Comparison of ENCODE assay signal across 1 cellular context in the genomic region with DNA sequence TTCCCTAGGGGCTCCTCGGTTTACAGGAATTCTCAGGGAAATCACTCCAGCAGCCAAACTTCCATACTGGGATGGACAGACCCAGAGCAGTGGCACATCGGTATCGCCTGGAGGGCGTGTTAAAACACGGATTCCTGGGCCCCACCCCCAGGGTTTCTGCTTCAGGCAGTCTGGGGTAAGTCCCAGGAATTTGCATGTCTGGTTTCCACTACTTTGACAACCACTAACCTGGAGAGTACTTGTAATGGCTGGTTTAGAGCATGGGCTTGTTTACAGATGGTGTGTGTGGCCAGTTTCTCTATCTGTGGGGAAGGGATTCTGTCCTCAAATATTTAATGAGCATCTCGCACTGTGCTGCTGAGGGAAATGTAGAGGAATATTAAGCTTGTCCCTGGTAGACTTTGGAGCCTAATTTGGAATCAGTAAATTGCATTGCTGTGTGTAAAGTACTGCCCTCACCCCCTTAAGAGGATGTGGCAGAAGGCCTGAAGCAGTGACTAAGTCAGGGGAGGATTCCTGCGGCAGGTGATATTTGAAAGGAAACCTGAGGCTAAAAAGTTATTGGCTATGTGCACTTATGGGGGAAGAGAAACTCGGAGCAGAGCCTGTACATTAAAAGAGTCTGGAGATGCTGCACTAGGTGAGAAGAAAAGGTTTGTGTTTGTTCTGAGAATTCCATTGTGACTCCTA.
TF ChIP-seq lines count a peak whose summit lies in the region.

No MANE protein-coding gene starts in this region.

TF ChIP-seq in GM12878, 131 proteins besides CTCF, POLR2A, EP300 and RAD21 (continued from another document and continues in another):
- TF ChIP-seq, protein P1, sequence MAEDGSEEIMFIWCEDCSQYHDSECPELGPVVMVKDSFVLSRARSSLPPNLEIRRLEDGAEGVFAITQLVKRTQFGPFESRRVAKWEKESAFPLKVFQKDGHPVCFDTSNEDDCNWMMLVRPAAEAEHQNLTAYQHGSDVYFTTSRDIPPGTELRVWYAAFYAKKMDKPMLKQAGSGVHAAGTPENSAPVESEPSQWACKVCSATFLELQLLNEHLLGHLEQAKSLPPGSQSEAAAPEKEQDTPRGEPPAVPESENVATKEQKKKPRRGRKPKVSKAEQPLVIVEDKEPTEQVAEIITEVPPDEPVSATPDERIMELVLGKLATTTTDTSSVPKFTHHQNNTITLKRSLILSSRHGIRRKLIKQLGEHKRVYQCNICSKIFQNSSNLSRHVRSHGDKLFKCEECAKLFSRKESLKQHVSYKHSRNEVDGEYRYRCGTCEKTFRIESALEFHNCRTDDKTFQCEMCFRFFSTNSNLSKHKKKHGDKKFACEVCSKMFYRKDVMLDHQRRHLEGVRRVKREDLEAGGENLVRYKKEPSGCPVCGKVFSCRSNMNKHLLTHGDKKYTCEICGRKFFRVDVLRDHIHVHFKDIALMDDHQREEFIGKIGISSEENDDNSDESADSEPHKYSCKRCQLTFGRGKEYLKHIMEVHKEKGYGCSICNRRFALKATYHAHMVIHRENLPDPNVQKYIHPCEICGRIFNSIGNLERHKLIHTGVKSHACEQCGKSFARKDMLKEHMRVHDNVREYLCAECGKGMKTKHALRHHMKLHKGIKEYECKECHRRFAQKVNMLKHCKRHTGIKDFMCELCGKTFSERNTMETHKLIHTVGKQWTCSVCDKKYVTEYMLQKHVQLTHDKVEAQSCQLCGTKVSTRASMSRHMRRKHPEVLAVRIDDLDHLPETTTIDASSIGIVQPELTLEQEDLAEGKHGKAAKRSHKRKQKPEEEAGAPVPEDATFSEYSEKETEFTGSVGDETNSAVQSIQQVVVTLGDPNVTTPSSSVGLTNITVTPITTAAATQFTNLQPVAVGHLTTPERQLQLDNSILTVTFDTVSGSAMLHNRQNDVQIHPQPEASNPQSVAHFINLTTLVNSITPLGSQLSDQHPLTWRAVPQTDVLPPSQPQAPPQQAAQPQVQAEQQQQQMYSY (CRISPR knock-in tag; IDR thresholded peaks at IDR 0.05), result no peak
- TF ChIP-seq STAT3 (IDR thresholded peaks at IDR 0.05; ENCODE audit: low read depth, low read length), result no peak
- TF ChIP-seq IKZF2 (IDR thresholded peaks at IDR 0.05), result peak; percentile 47 to 65; a peak in 3 of 4 replicates
- TF ChIP-seq, protein P2, sequence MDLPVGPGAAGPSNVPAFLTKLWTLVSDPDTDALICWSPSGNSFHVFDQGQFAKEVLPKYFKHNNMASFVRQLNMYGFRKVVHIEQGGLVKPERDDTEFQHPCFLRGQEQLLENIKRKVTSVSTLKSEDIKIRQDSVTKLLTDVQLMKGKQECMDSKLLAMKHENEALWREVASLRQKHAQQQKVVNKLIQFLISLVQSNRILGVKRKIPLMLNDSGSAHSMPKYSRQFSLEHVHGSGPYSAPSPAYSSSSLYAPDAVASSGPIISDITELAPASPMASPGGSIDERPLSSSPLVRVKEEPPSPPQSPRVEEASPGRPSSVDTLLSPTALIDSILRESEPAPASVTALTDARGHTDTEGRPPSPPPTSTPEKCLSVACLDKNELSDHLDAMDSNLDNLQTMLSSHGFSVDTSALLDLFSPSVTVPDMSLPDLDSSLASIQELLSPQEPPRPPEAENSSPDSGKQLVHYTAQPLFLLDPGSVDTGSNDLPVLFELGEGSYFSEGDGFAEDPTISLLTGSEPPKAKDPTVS (IDR thresholded peaks at IDR 0.05; ENCODE audit: low read depth, low read length), result no peak
- TF ChIP-seq, protein P3, sequence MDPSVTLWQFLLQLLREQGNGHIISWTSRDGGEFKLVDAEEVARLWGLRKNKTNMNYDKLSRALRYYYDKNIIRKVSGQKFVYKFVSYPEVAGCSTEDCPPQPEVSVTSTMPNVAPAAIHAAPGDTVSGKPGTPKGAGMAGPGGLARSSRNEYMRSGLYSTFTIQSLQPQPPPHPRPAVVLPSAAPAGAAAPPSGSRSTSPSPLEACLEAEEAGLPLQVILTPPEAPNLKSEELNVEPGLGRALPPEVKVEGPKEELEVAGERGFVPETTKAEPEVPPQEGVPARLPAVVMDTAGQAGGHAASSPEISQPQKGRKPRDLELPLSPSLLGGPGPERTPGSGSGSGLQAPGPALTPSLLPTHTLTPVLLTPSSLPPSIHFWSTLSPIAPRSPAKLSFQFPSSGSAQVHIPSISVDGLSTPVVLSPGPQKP (IDR thresholded peaks at IDR 0.05; ENCODE audit: low read depth, low read length), result no peak
- no peak for TF ChIP-seq ZNF207 (IDR thresholded peaks at IDR 0.05; ENCODE audit: borderline replicate concordance)
- TF ChIP-seq KDM1A (IDR thresholded peaks at IDR 0.05; ENCODE audit: borderline replicate concordance), result no peak
- TF ChIP-seq CBFB (IDR thresholded peaks at IDR 0.05; ENCODE audit: low read depth), result no peak
- TF ChIP-seq, protein P4, sequence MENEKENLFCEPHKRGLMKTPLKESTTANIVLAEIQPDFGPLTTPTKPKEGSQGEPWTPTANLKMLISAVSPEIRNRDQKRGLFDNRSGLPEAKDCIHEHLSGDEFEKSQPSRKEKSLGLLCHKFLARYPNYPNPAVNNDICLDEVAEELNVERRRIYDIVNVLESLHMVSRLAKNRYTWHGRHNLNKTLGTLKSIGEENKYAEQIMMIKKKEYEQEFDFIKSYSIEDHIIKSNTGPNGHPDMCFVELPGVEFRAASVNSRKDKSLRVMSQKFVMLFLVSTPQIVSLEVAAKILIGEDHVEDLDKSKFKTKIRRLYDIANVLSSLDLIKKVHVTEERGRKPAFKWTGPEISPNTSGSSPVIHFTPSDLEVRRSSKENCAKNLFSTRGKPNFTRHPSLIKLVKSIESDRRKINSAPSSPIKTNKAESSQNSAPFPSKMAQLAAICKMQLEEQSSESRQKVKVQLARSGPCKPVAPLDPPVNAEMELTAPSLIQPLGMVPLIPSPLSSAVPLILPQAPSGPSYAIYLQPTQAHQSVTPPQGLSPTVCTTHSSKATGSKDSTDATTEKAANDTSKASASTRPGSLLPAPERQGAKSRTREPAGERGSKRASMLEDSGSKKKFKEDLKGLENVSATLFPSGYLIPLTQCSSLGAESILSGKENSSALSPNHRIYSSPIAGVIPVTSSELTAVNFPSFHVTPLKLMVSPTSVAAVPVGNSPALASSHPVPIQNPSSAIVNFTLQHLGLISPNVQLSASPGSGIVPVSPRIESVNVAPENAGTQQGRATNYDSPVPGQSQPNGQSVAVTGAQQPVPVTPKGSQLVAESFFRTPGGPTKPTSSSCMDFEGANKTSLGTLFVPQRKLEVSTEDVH (IDR thresholded peaks at IDR 0.05; ENCODE audit: low read depth, partially characterized antibody), result no peak
- TF ChIP-seq, protein P5, sequence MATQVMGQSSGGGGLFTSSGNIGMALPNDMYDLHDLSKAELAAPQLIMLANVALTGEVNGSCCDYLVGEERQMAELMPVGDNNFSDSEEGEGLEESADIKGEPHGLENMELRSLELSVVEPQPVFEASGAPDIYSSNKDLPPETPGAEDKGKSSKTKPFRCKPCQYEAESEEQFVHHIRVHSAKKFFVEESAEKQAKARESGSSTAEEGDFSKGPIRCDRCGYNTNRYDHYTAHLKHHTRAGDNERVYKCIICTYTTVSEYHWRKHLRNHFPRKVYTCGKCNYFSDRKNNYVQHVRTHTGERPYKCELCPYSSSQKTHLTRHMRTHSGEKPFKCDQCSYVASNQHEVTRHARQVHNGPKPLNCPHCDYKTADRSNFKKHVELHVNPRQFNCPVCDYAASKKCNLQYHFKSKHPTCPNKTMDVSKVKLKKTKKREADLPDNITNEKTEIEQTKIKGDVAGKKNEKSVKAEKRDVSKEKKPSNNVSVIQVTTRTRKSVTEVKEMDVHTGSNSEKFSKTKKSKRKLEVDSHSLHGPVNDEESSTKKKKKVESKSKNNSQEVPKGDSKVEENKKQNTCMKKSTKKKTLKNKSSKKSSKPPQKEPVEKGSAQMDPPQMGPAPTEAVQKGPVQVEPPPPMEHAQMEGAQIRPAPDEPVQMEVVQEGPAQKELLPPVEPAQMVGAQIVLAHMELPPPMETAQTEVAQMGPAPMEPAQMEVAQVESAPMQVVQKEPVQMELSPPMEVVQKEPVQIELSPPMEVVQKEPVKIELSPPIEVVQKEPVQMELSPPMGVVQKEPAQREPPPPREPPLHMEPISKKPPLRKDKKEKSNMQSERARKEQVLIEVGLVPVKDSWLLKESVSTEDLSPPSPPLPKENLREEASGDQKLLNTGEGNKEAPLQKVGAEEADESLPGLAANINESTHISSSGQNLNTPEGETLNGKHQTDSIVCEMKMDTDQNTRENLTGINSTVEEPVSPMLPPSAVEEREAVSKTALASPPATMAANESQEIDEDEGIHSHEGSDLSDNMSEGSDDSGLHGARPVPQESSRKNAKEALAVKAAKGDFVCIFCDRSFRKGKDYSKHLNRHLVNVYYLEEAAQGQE (IDR thresholded peaks at IDR 0.05; ENCODE audit: low read depth, low read length), result no peak
- no peak for TF ChIP-seq BMI1 (IDR thresholded peaks at IDR 0.05; ENCODE audit: borderline replicate concordance)
- TF ChIP-seq, protein P6, sequence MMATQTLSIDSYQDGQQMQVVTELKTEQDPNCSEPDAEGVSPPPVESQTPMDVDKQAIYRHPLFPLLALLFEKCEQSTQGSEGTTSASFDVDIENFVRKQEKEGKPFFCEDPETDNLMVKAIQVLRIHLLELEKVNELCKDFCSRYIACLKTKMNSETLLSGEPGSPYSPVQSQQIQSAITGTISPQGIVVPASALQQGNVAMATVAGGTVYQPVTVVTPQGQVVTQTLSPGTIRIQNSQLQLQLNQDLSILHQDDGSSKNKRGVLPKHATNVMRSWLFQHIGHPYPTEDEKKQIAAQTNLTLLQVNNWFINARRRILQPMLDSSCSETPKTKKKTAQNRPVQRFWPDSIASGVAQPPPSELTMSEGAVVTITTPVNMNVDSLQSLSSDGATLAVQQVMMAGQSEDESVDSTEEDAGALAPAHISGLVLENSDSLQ (IDR thresholded peaks at IDR 0.05), result no peak
- no peak for TF ChIP-seq SREBF1 (IDR thresholded peaks at IDR 0.05; ENCODE audit: low read length)
- no peak for TF ChIP-seq ZZZ3 (IDR thresholded peaks at IDR 0.05; ENCODE audit: control insufficient read depth, insufficient read length, low read depth)
- TF ChIP-seq HDAC6 (IDR thresholded peaks at IDR 0.05; ENCODE audit: unreplicated experiment), result no peak
- peak; percentile 29; the same call in 1 of the 2 replicates for TF ChIP-seq RUNX3 (IDR thresholded peaks at IDR 0.05; ENCODE audit: low read length)
- no peak for TF ChIP-seq RAD51 (IDR thresholded peaks at IDR 0.05)
- no peak for TF ChIP-seq GABPA (IDR thresholded peaks at IDR 0.05; ENCODE audit: low read depth)
- TF ChIP-seq MTA2 (IDR thresholded peaks at IDR 0.05; ENCODE audit: low read depth), result 0 out of 2 replicates have a peak, but pooled peaks have one; percentile 40
- TF ChIP-seq FOXK2 (IDR thresholded peaks at IDR 0.05), result peak; percentile 39; the same call in 1 of the 2 replicates
- no peak for TF ChIP-seq ETV6 (conservative IDR thresholded peaks at IDR 0.05 in 1 of 2, IDR thresholded peaks at IDR 0.05 in 1 of 2; ENCODE audit: borderline replicate concordance in 1 of 2, low read depth in 1 of 2)
- TF ChIP-seq, protein P7, sequence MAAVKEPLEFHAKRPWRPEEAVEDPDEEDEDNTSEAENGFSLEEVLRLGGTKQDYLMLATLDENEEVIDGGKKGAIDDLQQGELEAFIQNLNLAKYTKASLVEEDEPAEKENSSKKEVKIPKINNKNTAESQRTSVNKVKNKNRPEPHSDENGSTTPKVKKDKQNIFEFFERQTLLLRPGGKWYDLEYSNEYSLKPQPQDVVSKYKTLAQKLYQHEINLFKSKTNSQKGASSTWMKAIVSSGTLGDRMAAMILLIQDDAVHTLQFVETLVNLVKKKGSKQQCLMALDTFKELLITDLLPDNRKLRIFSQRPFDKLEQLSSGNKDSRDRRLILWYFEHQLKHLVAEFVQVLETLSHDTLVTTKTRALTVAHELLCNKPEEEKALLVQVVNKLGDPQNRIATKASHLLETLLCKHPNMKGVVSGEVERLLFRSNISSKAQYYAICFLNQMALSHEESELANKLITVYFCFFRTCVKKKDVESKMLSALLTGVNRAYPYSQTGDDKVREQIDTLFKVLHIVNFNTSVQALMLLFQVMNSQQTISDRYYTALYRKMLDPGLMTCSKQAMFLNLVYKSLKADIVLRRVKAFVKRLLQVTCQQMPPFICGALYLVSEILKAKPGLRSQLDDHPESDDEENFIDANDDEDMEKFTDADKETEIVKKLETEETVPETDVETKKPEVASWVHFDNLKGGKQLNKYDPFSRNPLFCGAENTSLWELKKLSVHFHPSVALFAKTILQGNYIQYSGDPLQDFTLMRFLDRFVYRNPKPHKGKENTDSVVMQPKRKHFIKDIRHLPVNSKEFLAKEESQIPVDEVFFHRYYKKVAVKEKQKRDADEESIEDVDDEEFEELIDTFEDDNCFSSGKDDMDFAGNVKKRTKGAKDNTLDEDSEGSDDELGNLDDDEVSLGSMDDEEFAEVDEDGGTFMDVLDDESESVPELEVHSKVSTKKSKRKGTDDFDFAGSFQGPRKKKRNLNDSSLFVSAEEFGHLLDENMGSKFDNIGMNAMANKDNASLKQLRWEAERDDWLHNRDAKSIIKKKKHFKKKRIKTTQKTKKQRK (IDR thresholded peaks at IDR 0.05; ENCODE audit: low read depth, low read length), result no peak
- no peak for TF ChIP-seq HCFC1 (IDR thresholded peaks at IDR 0.05; ENCODE audit: low read length)
- TF ChIP-seq KAT2A (conservative IDR thresholded peaks at IDR 0.05; ENCODE audit: control insufficient read depth, low read depth, low read length), result no peak
- TF ChIP-seq ZBED1 (IDR thresholded peaks at IDR 0.05; ENCODE audit: borderline replicate concordance), result no peak
- TF ChIP-seq MTA3 (IDR thresholded peaks at IDR 0.05; ENCODE audit: borderline replicate concordance, low read length), result no peak
- TF ChIP-seq, protein P8, sequence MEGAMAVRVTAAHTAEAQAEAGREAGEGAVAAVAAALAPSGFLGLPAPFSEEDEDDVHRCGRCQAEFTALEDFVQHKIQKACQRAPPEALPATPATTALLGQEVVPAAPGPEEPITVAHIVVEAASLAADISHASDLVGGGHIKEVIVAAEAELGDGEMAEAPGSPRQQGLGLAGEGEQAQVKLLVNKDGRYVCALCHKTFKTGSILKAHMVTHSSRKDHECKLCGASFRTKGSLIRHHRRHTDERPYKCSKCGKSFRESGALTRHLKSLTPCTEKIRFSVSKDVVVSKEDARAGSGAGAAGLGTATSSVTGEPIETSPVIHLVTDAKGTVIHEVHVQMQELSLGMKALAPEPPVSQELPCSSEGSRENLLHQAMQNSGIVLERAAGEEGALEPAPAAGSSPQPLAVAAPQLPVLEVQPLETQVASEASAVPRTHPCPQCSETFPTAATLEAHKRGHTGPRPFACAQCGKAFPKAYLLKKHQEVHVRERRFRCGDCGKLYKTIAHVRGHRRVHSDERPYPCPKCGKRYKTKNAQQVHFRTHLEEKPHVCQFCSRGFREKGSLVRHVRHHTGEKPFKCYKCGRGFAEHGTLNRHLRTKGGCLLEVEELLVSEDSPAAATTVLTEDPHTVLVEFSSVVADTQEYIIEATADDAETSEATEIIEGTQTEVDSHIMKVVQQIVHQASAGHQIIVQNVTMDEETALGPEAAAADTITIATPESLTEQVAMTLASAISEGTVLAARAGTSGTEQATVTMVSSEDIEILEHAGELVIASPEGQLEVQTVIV (IDR thresholded peaks at IDR 0.05; ENCODE audit: borderline replicate concordance, partially characterized antibody), result no peak
- no peak for TF ChIP-seq BHLHE40 (IDR thresholded peaks at IDR 0.05; ENCODE audit: borderline replicate concordance in 1 of 2, low read depth in 2 of 2, low read length in 1 of 2)
- TF ChIP-seq MYC (IDR thresholded peaks at IDR 0.05; ENCODE audit: insufficient read depth, insufficient read length, insufficient replicate concordance, low read length, severe bottlenecking), result no peak
- TF ChIP-seq PAX8 (IDR thresholded peaks at IDR 0.05), result no peak
- TF ChIP-seq NRF1 (conservative IDR thresholded peaks at IDR 0.05; ENCODE audit: low read depth, low read length), result no peak
- no peak for TF ChIP-seq ZSCAN29 (IDR thresholded peaks at IDR 0.05)
